Comparison of ENCODE assay signal across 18 cellular contexts in the genomic region with DNA sequence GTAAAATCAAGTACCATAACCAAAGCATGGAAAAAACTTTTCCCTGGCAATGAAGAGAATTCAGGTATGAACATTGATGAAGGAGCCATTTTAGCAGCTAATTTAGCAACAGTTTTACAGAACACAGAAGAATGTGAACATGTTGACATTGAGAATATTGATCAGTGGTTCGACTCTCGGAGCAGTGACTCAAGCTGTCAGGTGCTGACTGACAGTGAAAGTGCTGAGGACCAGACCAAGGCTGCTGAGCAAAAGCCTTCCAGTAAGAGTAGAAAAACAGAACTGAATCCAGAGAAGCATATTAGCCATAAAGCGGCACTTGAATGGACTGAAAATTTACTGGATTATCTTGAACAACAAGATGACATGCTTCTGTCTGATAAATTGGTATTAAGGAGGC. TPM values are rescaled to one million over a fixed set of nuclear protein-coding genes. Genes with fewer than 3 reads are reported as not detected.
DNase-seq lines count a peak whose midpoint lies in the region; ATAC-seq, FAIRE-seq and TF ChIP-seq lines count a peak whose summit lies in the region.
"Had no signal": no experiment of that assay in that cellular context is flagged by ENCODE, and none has a peak within 500 bp of the region (broad histone marks: within the 10 kb centered on the region; RNA-seq: fewer than 3 reads in every experiment).

No MANE protein-coding gene starts in this region.

- no peak for TF ChIP-seq POLR2A in stomach (IDR thresholded peaks at IDR 0.05)
- TF ChIP-seq POLR2A in upper lobe of left lung (IDR thresholded peaks at IDR 0.05): no peak

- TF ChIP-seq EP300 in stomach (IDR thresholded peaks at IDR 0.05) (no peak), upper lobe of left lung (IDR thresholded peaks at IDR 0.05) (no peak)

- intact Hi-C loops in stomach (cut with DNase I; ENCODE audit: low total_unique reads): no loop called here

- H3K27ac ChIP-seq in stomach (no peak overlapping the region), upper lobe of left lung (no peak overlapping the region)
- H3K27ac ChIP-seq: suprapubic skin had no signal

- WGBS in stomach, 5 donors: 89 to 98% (median 91%) methylated on average over 3 of the region's 3 CpGs
- 91 to 96% methylated on average over 3 of the region's 3 CpGs for WGBS in upper lobe of left lung, 2 donors

- peak; percentile 29 for ATAC-seq in GM19395 (IDR thresholded peaks at IDR 0.05; ENCODE audit: unreplicated experiment)
- ATAC-seq in HG02870 (IDR thresholded peaks at IDR 0.05; ENCODE audit: unreplicated experiment): peak; percentile 44
- ATAC-seq in activated CD4-positive, CD25-positive, alpha-beta regulatory T cell treated with anti-CD3 and anti-CD28 coated beads, Interleukin-2, amount 50 U/mL, for 24 hours: no peak
- ATAC-seq in upper lobe of left lung (ENCODE audit: low FRiP score in 2 of 2): no peak

- H3K27ac Mint-ChIP-seq in activated naive CD4-positive, alpha-beta T cell treated with anti-CD3 and anti-CD28 coated beads, Interleukin-2, amount 10 ng/mL, durations not matched to agents 7 days and 5 days: no peak overlapping the region
- H3K27ac Mint-ChIP-seq: activated naive CD4-positive, alpha-beta T cell treated with anti-CD3 and anti-CD28 coated beads for 36 hours; memory B cell; T-helper 2 cell treated with Interferon-gamma antibody and Interleukin-4, amounts not matched to agents 5 μg/mL and 100 μg/mL, for 36 hours had no signal

- H3K9me3 ChIP-seq in stomach (no peaks in the 10 kb centered on the region), upper lobe of left lung (no peaks in the 10 kb centered on the region)
- H3K9me3 ChIP-seq: suprapubic skin had no signal

- H3K36me3 Mint-ChIP-seq in activated naive CD4-positive, alpha-beta T cell treated with anti-CD3 and anti-CD28 coated beads, Interleukin-2, amount 10 ng/mL, durations not matched to agents 7 days and 5 days: peaks cover 19% of the 10 kb centered on the region

- FAIRE-seq in GM18507 (lab: Jason Lieb, UNC): peak; percentile 63

- no peak for TF ChIP-seq CTCF in stomach (IDR thresholded peaks at IDR 0.05)
- TF ChIP-seq CTCF in upper lobe of left lung (IDR thresholded peaks at IDR 0.05): no peak

- H3K36me3 ChIP-seq in stomach: no peaks in the 10 kb centered on the region
- peaks cover 0 to 4% (median 0%) of the 10 kb centered on the region in 4 donors for H3K36me3 ChIP-seq in upper lobe of left lung
- H3K36me3 ChIP-seq: suprapubic skin had no signal

- peaks cover 24% of the 10 kb centered on the region for H3K27me3 Mint-ChIP-seq in activated naive CD4-positive, alpha-beta T cell treated with anti-CD3 and anti-CD28 coated beads, Interleukin-2, amount 10 ng/mL, durations not matched to agents 7 days and 5 days
- H3K27me3 Mint-ChIP-seq: memory B cell had no signal

- DNase-seq in GM18507 (ENCODE audit: extremely low spot score, insufficient read length, low read depth): no peak
- DNase-seq in MV-4-11 (lab: John Stamatoyannopoulos, UW): peak; percentile 52
- DNase-seq in stomach: no peak
- no peak for DNase-seq in activated naive CD4-positive, alpha-beta T cell treated with anti-CD3 and anti-CD28 coated beads, Interleukin-2, amount 10 ng/mL, durations not matched to agents 7 days and 5 days
- DNase-seq in upper lobe of left lung: no peak
- DNase-seq: activated CD4-positive, CD25-positive, alpha-beta regulatory T cell treated with anti-CD3 and anti-CD28 coated beads, Interleukin-2, amount 50 U/mL, for 72 hours; activated naive CD4-positive, alpha-beta T cell treated with anti-CD3 and anti-CD28 coated beads for 36 hours; activated T-cell treated with anti-CD3 and anti-CD28 coated beads for 4 hours; erythroblast; NCI-H1436; NCI-H226; SIG-M5 had no signal

- H3K4me3 ChIP-seq in stomach: no peak overlapping the region
- no peak overlapping the region for H3K4me3 ChIP-seq in upper lobe of left lung
- H3K4me3 ChIP-seq: suprapubic skin had no signal

- H3K4me1 ChIP-seq in stomach: peaks cover 13 to 27% (median 23%) of the 10 kb centered on the region in 4 donors
- peaks cover 8 to 21% (median 10%) of the 10 kb centered on the region in 4 donors for H3K4me1 ChIP-seq in upper lobe of left lung

- CTCF ChIA-PET in activated naive CD4-positive, alpha-beta T cell treated with anti-CD3 and anti-CD28 coated beads, Interleukin-2, amount 10 ng/mL, durations not matched to agents 7 days and 5 days (lab: Charles Lee): no interaction called here

- no peaks in the 10 kb centered on the region for H3K27me3 ChIP-seq in stomach
- no peaks in the 10 kb centered on the region for H3K27me3 ChIP-seq in upper lobe of left lung
- H3K27me3 ChIP-seq: suprapubic skin had no signal

- no peak overlapping the region for H3K4me3 Mint-ChIP-seq in activated naive CD4-positive, alpha-beta T cell treated with anti-CD3 and anti-CD28 coated beads, Interleukin-2, amount 10 ng/mL, durations not matched to agents 7 days and 5 days
- H3K4me3 Mint-ChIP-seq: activated naive CD4-positive, alpha-beta T cell treated with anti-CD3 and anti-CD28 coated beads for 36 hours; memory B cell; T-helper 2 cell treated with Interferon-gamma antibody and Interleukin-4, amounts not matched to agents 5 μg/mL and 100 μg/mL, for 36 hours had no signal

- H3K4me1 Mint-ChIP-seq in activated naive CD4-positive, alpha-beta T cell treated with anti-CD3 and anti-CD28 coated beads, Interleukin-2, amount 10 ng/mL, durations not matched to agents 7 days and 5 days: peaks cover 25% of the 10 kb centered on the region

- H3K9me3 Mint-ChIP-seq in activated naive CD4-positive, alpha-beta T cell treated with anti-CD3 and anti-CD28 coated beads, Interleukin-2, amount 10 ng/mL, durations not matched to agents 7 days and 5 days: peaks cover 8% of the 10 kb centered on the region
- H3K9me3 Mint-ChIP-seq: T-helper 2 cell treated with Interferon-gamma antibody and Interleukin-4, amounts not matched to agents 5 μg/mL and 100 μg/mL, for 36 hours had no signal

RNA-seq across cellular contexts. Expression of gene TIGD2, which starts 2.8 kb away (rescaled TPM):
- total RNA-seq in stomach: 10 to 100 TPM in 2 of 5 donors, 1 to 10 TPM in 2, not detected in 1; 2.3 to 11.9 (median 9.5) TPM
- 1 to 10 TPM; 2.7 to 3.0 (median 2.9) TPM for polyA plus RNA-seq in stomach
- 10 to 100 TPM in 1 of 6 donors, 1 to 10 TPM in 5; 2.6 to 10.5 (median 5.7) TPM for total RNA-seq in upper lobe of left lung

RNA-seq across cellular contexts. Expression of gene FAM13A, which starts 57.1 kb away (rescaled TPM):
- total RNA-seq in stomach: 100 to 1,000 TPM in 1 of 5 donors, 10 to 100 TPM in 4; 39.3 to 132 (median 68.8) TPM
- polyA plus RNA-seq in stomach: 10 to 100 TPM in 2 of 3 donors, 1 to 10 TPM in 1; 6.0 to 13.3 (median 12.3) TPM
- 100 to 1,000 TPM in 1 of 6 donors, 10 to 100 TPM in 5; 15.8 to 173 (median 34.1) TPM for total RNA-seq in upper lobe of left lung

Comparison
In these comparisons a context has a peak if more than half of its experiments do, and no peak if none do; other contexts are left out.
1. ATAC-seq: peak in GM19395 (single experiment) and HG02870 (single experiment); none in activated CD4-positive, CD25-positive, alpha-beta regulatory T cell treated with anti-CD3 and anti-CD28 coated beads, Interleukin-2, amount 50 U/mL, for 24 hours (0 of 2) and upper lobe of left lung (0 of 2).